ENCODE assay signal across 1 cellular context in the genomic region with DNA sequence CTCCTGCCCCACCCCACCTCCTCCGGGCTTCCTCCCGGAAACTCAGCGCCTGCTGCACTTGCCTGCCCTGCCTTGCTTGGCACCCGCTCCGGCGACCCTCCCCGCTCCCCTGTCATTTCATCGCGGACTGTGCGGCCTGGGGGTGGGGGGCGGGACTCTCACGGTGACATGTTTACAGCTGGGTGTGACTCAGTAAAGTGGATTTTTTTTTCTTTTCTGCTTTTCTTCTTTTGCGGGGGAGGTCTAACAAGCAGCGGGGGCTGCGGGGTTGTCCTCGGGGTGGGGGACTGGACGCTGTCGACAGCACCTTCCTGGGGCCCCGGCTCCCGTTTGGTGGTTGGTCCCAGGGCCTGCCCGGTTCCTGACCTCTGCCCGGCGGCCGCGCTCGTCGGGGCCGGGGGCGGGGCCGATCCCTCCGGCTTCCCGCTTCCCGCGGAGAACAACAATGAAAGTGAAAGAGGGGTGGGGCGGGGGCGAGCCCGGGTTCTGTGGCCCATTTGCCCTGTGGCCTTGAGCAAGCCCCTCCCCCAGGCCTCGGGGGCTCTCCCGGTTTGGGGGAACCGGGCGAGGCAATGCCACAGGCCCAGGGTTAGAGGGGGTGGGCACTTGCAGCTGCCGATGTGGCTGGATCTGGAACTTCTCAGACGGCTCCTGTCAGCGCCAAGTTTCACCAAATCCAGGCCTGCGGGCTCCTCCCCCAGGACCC.
TF ChIP-seq lines count a peak whose summit lies in the region.

No MANE protein-coding gene starts in this region.

TF ChIP-seq in K562, 482 proteins besides CTCF, POLR2A, EP300 and RAD21 (continued from another document and continues in another):
- TF ChIP-seq, protein P1, sequence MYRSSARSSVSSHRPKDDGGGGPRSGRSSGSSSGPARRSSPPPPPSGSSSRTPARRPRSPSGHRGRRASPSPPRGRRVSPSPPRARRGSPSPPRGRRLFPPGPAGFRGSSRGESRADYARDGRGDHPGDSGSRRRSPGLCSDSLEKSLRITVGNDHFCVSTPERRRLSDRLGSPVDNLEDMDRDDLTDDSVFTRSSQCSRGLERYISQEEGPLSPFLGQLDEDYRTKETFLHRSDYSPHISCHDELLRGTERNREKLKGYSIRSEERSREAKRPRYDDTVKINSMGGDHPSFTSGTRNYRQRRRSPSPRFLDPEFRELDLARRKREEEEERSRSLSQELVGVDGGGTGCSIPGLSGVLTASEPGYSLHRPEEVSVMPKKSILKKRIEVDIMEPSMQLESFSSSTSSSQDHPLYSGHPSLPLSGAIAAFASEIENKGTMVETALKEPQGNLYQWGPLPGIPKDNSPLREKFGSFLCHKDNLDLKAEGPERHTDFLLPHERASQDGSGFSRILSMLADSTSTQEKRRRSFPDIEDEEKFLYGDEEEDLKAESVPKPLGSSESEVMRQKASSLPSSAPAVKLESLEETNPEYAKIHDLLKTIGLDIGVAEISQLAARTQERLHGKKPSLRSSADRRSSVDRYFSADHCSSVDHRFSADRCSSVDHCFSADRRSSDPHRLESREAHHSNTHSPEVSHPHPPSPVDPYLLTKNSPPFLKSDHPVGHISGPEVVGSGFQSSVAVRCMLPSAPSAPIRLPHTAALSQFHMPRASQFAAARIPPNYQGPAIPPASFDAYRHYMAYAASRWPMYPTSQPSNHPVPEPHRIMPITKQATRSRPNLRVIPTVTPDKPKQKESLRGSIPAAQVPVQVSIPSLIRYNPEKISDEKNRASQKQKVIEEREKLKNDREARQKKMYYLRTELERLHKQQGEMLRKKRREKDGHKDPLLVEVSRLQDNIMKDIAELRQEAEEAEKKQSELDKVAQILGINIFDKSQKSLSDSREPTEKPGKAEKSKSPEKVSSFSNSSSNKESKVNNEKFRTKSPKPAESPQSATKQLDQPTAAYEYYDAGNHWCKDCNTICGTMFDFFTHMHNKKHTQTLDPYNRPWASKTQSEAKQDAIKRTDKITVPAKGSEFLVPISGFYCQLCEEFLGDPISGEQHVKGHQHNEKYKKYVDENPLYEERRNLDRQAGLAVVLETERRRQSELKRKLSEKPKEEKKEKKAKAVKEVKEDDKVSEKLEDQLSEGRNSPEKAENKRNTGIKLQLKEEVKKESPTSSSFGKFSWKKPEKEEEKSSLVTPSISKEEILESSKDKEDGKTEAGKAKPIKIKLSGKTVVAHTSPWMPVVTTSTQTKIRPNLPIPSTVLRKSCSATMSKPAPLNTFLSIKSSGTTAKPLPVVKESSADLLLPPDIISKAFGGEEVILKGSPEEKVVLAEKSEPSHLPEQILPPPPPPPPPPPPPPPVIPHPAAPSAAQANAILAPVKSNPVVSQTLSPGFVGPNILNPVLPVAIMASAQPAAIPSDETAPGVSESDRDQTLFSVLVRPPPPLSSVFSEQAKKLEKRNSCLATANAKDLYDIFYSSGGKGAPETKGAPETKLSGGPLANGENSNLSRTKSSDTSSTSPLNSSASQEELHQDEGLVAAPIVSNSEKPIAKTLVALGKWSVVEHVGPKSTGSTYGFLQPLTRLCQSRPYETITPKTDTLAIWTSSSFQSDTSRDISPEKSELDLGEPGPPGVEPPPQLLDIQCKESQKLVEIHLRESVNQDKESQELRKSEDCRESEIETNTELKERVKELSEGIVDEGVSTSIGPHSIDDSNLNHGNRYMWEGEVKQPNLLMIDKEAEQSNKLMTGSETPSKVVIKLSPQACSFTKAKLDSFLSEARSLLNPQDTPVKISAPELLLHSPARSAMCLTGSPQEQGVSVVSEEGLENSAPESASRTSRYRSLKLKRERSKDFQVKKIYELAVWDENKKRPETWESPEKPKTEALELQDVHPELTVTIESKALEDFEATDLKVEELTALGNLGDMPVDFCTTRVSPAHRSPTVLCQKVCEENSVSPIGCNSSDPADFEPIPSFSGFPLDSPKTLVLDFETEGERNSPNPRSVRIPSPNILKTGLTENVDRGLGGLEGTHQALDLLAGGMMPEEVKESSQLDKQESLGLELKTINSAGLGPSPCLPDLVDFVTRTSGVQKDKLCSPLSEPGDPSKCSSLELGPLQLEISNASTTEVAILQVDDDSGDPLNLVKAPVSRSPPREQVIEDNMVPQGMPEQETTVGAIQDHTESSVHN (IDR thresholded peaks at IDR 0.05; ENCODE audit: borderline replicate concordance in 1 of 2, low read depth in 1 of 2) = 0 out of 4 replicates have a peak, but pooled peaks of 1 of the 2 experiments have one; percentile 36
- no peak for TF ChIP-seq KAT7 (CRISPR knock-in tag; IDR thresholded peaks at IDR 0.05; ENCODE audit: borderline replicate concordance)
- no peak for TF ChIP-seq RBM17 (IDR thresholded peaks at IDR 0.05; ENCODE audit: borderline replicate concordance, low read depth, low read length)
- TF ChIP-seq, protein P2, sequence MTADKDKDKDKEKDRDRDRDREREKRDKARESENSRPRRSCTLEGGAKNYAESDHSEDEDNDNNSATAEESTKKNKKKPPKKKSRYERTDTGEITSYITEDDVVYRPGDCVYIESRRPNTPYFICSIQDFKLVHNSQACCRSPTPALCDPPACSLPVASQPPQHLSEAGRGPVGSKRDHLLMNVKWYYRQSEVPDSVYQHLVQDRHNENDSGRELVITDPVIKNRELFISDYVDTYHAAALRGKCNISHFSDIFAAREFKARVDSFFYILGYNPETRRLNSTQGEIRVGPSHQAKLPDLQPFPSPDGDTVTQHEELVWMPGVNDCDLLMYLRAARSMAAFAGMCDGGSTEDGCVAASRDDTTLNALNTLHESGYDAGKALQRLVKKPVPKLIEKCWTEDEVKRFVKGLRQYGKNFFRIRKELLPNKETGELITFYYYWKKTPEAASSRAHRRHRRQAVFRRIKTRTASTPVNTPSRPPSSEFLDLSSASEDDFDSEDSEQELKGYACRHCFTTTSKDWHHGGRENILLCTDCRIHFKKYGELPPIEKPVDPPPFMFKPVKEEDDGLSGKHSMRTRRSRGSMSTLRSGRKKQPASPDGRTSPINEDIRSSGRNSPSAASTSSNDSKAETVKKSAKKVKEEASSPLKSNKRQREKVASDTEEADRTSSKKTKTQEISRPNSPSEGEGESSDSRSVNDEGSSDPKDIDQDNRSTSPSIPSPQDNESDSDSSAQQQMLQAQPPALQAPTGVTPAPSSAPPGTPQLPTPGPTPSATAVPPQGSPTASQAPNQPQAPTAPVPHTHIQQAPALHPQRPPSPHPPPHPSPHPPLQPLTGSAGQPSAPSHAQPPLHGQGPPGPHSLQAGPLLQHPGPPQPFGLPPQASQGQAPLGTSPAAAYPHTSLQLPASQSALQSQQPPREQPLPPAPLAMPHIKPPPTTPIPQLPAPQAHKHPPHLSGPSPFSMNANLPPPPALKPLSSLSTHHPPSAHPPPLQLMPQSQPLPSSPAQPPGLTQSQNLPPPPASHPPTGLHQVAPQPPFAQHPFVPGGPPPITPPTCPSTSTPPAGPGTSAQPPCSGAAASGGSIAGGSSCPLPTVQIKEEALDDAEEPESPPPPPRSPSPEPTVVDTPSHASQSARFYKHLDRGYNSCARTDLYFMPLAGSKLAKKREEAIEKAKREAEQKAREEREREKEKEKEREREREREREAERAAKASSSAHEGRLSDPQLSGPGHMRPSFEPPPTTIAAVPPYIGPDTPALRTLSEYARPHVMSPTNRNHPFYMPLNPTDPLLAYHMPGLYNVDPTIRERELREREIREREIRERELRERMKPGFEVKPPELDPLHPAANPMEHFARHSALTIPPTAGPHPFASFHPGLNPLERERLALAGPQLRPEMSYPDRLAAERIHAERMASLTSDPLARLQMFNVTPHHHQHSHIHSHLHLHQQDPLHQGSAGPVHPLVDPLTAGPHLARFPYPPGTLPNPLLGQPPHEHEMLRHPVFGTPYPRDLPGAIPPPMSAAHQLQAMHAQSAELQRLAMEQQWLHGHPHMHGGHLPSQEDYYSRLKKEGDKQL (CRISPR knock-in tag; IDR thresholded peaks at IDR 0.05; ENCODE audit: borderline replicate concordance) = no peak
- TF ChIP-seq ZBTB5 (IDR thresholded peaks at IDR 0.05) = no peak
- no peak for TF ChIP-seq ZNF551 (CRISPR knock-in tag; IDR thresholded peaks at IDR 0.05)
- TF ChIP-seq, protein P3, sequence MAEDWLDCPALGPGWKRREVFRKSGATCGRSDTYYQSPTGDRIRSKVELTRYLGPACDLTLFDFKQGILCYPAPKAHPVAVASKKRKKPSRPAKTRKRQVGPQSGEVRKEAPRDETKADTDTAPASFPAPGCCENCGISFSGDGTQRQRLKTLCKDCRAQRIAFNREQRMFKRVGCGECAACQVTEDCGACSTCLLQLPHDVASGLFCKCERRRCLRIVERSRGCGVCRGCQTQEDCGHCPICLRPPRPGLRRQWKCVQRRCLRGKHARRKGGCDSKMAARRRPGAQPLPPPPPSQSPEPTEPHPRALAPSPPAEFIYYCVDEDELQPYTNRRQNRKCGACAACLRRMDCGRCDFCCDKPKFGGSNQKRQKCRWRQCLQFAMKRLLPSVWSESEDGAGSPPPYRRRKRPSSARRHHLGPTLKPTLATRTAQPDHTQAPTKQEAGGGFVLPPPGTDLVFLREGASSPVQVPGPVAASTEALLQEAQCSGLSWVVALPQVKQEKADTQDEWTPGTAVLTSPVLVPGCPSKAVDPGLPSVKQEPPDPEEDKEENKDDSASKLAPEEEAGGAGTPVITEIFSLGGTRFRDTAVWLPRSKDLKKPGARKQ (CRISPR knock-in tag; IDR thresholded peaks at IDR 0.05) = no peak
- 0 out of 2 replicates have a peak, but pooled peaks have one; percentile 2 for TF ChIP-seq HNRNPL (IDR thresholded peaks at IDR 0.05; ENCODE audit: low read depth, low read length)
- no peak for TF ChIP-seq KLF6 (CRISPR knock-in tag; IDR thresholded peaks at IDR 0.05; ENCODE audit: borderline replicate concordance)
- TF ChIP-seq ATF7 (IDR thresholded peaks at IDR 0.05) = peak; percentile 58; the same call in 1 of the 2 replicates
- TF ChIP-seq USF1 (CRISPR knock-in tag; IDR thresholded peaks at IDR 0.05) = no peak
- no peak for TF ChIP-seq CEBPG (CRISPR knock-in tag; IDR thresholded peaks at IDR 0.05)
- TF ChIP-seq CEBPG (tag; conservative IDR thresholded peaks at IDR 0.05 in 1 of 2, IDR thresholded peaks at IDR 0.05 in 1 of 2) = no peak
- TF ChIP-seq PYGO2 (tag; IDR thresholded peaks at IDR 0.05) = no peak
- no peak for TF ChIP-seq U2AF2 (optimal IDR thresholded peaks at IDR 0.05; ENCODE audit: low read depth, low read length)
- TF ChIP-seq PKNOX1 (IDR thresholded peaks at IDR 0.05) = peak; percentile 76
- no peak for TF ChIP-seq L3MBTL2 (IDR thresholded peaks at IDR 0.05)
- no peak for TF ChIP-seq ZNF23 (CRISPR knock-in tag; IDR thresholded peaks at IDR 0.05)
- TF ChIP-seq RBM14 (IDR thresholded peaks at IDR 0.05; ENCODE audit: borderline replicate concordance, insufficient read depth, low read depth, low read length) = no peak
- TF ChIP-seq, protein P4, sequence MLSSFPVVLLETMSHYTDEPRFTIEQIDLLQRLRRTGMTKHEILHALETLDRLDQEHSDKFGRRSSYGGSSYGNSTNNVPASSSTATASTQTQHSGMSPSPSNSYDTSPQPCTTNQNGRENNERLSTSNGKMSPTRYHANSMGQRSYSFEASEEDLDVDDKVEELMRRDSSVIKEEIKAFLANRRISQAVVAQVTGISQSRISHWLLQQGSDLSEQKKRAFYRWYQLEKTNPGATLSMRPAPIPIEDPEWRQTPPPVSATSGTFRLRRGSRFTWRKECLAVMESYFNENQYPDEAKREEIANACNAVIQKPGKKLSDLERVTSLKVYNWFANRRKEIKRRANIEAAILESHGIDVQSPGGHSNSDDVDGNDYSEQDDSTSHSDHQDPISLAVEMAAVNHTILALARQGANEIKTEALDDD (IDR thresholded peaks at IDR 0.05) = no peak
- no peak for TF ChIP-seq ZNF184 (CRISPR knock-in tag; IDR thresholded peaks at IDR 0.05)
- TF ChIP-seq NR2C1 (IDR thresholded peaks at IDR 0.05) = no peak
- peak; percentile 59 for TF ChIP-seq NR2C1 (tag; IDR thresholded peaks at IDR 0.05)
- no peak for TF ChIP-seq MED1 (CRISPR knock-in tag; IDR thresholded peaks at IDR 0.05; ENCODE audit: borderline replicate concordance)
- no peak for TF ChIP-seq GABPA (tag; conservative IDR thresholded peaks at IDR 0.05; ENCODE audit: low read depth)
- no peak for TF ChIP-seq BMI1 (IDR thresholded peaks at IDR 0.05; ENCODE audit: low read length)
- TF ChIP-seq ZBTB2 (IDR thresholded peaks at IDR 0.05) = peak; percentile 37
